In genomic region chr3:13826672-13827071, GRCh38 we compare ENCODE assay signal across 1 cellular context.
TF ChIP-seq lines count a peak whose summit lies in the region.

No MANE protein-coding gene starts in this region.

TF ChIP-seq in H1, 55 proteins besides CTCF, POLR2A, EP300 and RAD21:
- TF ChIP-seq TAF7 (optimal IDR thresholded peaks at IDR 0.05; ENCODE audit: borderline replicate concordance, low read depth, low read length) (no peak), CREB1 (IDR thresholded peaks at IDR 0.05) (no peak), CBX8 (IDR thresholded peaks at IDR 0.05; ENCODE audit: borderline replicate concordance, low read depth, low read length) (no peak), SIN3A (conservative IDR thresholded peaks at IDR 0.05 in 1 of 2, IDR thresholded peaks at IDR 0.05 in 1 of 2; ENCODE audit: low read depth in 1 of 2, low read length in 2 of 2) (no peak), POU5F1 (IDR thresholded peaks at IDR 0.05; ENCODE audit: low read depth, low read length) (no peak), SRF (IDR thresholded peaks at IDR 0.05; ENCODE audit: low read depth, low read length) (no peak), SIX5 (IDR thresholded peaks at IDR 0.05; ENCODE audit: low read depth, low read length) (no peak), TCF12 (IDR thresholded peaks at IDR 0.05; ENCODE audit: low read depth, low read length) (no peak), JUND (IDR thresholded peaks at IDR 0.05; ENCODE audit: low read length) (no peak), EZH2 (IDR thresholded peaks at IDR 0.05; ENCODE audit: low read depth, low read length, severe bottlenecking) (no peak), PHF8 (conservative IDR thresholded peaks at IDR 0.05; ENCODE audit: low read depth, low read length) (no peak), RBBP5 (IDR thresholded peaks at IDR 0.05; ENCODE audit: borderline replicate concordance, low read depth, low read length) (no peak), MAFK (IDR thresholded peaks at IDR 0.05; ENCODE audit: low read depth, low read length) (no peak), KDM1A (IDR thresholded peaks at IDR 0.05; ENCODE audit: borderline replicate concordance, low read length) (no peak), E2F6 (IDR thresholded peaks at IDR 0.05) (no peak)
